Comparison of ENCODE assay signal across 17 cellular contexts in genomic region chr11:82903843-82904586, GRCh38. TPM values are rescaled to one million over a fixed set of nuclear protein-coding genes. Genes with fewer than 3 reads are reported as not detected.
DNase-seq lines count a peak whose midpoint lies in the region; ATAC-seq, FAIRE-seq and TF ChIP-seq lines count a peak whose summit lies in the region.
"Had no signal": no experiment of that assay in that cellular context is flagged by ENCODE, and none has a peak within 500 bp of the region (broad histone marks: within the 10 kb centered on the region; RNA-seq: fewer than 3 reads in every experiment).

No MANE protein-coding gene starts in this region.

- FAIRE-seq in bronchial epithelial cell (lab: Jason Lieb, UNC), result no peak
- FAIRE-seq: D721Med had no signal

- POLR2A ChIA-PET in Caco-2 (lab: Charles Lee), result interaction anchor here (0.6 kb wide), 1 partner anchor 805 kb away, joined by 3 read pairs; no protein-coding TSS in a partner anchor
- POLR2A ChIA-PET in activated CD4-positive, alpha-beta memory T cell treated with anti-CD3 and anti-CD28 coated beads for 36 hours (lab: Charles Lee), result no interaction called here

- no peak for ATAC-seq in HG03354 (IDR thresholded peaks at IDR 0.05; ENCODE audit: poor library complexity, severe bottlenecking, unreplicated experiment)

- intact Hi-C loops in Caco-2 (cut with micrococcal nuclease; ENCODE audit: unreplicated experiment), result no loop called here
- intact Hi-C loops in activated CD4-positive, alpha-beta memory T cell treated with anti-CD3 and anti-CD28 coated beads for 36 hours (cut with micrococcal nuclease), result loop anchor here (5.0 kb wide), 1 partner anchor 93 kb away; no protein-coding TSS in a partner anchor

- H3K36me3 ChIP-seq in Caco-2 (ENCODE audit: control insufficient read depth, insufficient read depth, low read length) (no peaks in the 10 kb centered on the region), DOHH2 (ENCODE audit: control insufficient read depth, low read length) (peaks cover 16% of the 10 kb centered on the region), bronchial epithelial cell (ENCODE audit: control insufficient read depth, insufficient read depth, low read length) (no peaks in the 10 kb centered on the region)
- H3K36me3 ChIP-seq: BE2C, SJCRH30 had no signal

- BruUV-seq in Caco-2 (replicated peaks; lab: Mats Ljungman, UMichigan), result no TSS peak

- no peaks in the 10 kb centered on the region for H3K9me3 Mint-ChIP-seq in Caco-2 (ENCODE audit: unreplicated experiment)
- H3K9me3 Mint-ChIP-seq in activated CD4-positive, alpha-beta memory T cell treated with anti-CD3 and anti-CD28 coated beads for 36 hours, result no peaks in the 10 kb centered on the region

- peaks cover 4% of the 10 kb centered on the region; the same call in 1 of the 2 replicates for H3K4me1 ChIP-seq in Caco-2
- H3K4me1 ChIP-seq in DOHH2 (ENCODE audit: control insufficient read depth, low read length), result peaks cover 70% of the 10 kb centered on the region
- H3K4me1 ChIP-seq: BE2C had no signal

- no peak for DNase-seq in Caco-2
- peak; percentile 52 for DNase-seq in OCI-M1 (lab: John Stamatoyannopoulos, UW)
- DNase-seq in bronchial epithelial cell (ENCODE audit: low read depth), result peak; percentile 63
- DNase-seq in T1000 (lab: John Stamatoyannopoulos, UW), result no peak
- DNase-seq in activated CD4-positive, alpha-beta memory T cell treated with anti-CD3 and anti-CD28 coated beads for 36 hours, result no peak
- DNase-seq: BE2C; CD4-positive, alpha-beta memory T cell; DMS79 treated with DMSO at 0.1 percent for 48 hours; GDM1; GOT3; NCI-H1092; SJCRH30 had no signal

- no peaks in the 10 kb centered on the region for H3K9me2 ChIP-seq in DOHH2 (replicated peaks; ENCODE audit: control insufficient read depth, low read length)

- H3K27me3 ChIP-seq in Caco-2 (replicated peaks; ENCODE audit: control insufficient read depth, insufficient read depth, low read length), result no peaks in the 10 kb centered on the region
- no peaks in the 10 kb centered on the region for H3K27me3 ChIP-seq in DOHH2 (ENCODE audit: control insufficient read depth, low read length)
- no peaks in the 10 kb centered on the region for H3K27me3 ChIP-seq in bronchial epithelial cell (ENCODE audit: control insufficient read depth, insufficient read depth, low read length)
- H3K27me3 ChIP-seq: BE2C, SJCRH30 had no signal

- CTCF ChIA-PET in Caco-2 (lab: Charles Lee), result interaction anchor here (0.6 kb wide), 1 partner anchor 155 kb away, joined by 3 read pairs; no protein-coding TSS in a partner anchor
- CTCF ChIA-PET in activated CD4-positive, alpha-beta memory T cell treated with anti-CD3 and anti-CD28 coated beads for 36 hours (lab: Charles Lee), result interaction anchor here (0.6 to 7.5 kb wide), 4 partner anchors 8 to 346 kb away, joined by 3 to 51 read pairs (median 9); no protein-coding TSS in a partner anchor

- H3K79me2 ChIP-seq in DOHH2 (ENCODE audit: control insufficient read depth, low read length), result peaks cover 86% of the 10 kb centered on the region

- no peak overlapping the region for H3K27ac Mint-ChIP-seq in Caco-2 (ENCODE audit: unreplicated experiment)
- H3K27ac Mint-ChIP-seq in activated CD4-positive, alpha-beta memory T cell treated with anti-CD3 and anti-CD28 coated beads for 36 hours, result no peak overlapping the region

- H3F3A ChIP-seq in DOHH2 (ENCODE audit: control insufficient read depth, insufficient read depth), result peaks cover 9% of the 10 kb centered on the region; the same call in 1 of the 2 replicates

- H3K9me3 ChIP-seq in Caco-2 (no peaks in the 10 kb centered on the region), DOHH2 (ENCODE audit: control insufficient read depth, insufficient read depth, low read length) (no peaks in the 10 kb centered on the region)
- H3K9me3 ChIP-seq: BE2C, SJCRH30 had no signal

- no peak overlapping the region for H3K27ac ChIP-seq in DOHH2 (ENCODE audit: low read depth, low read length)
- H3K27ac ChIP-seq: HL-60, RWPE1, SJCRH30 had no signal

- H3K4me1 Mint-ChIP-seq in Caco-2 (ENCODE audit: low read depth, unreplicated experiment), result peaks cover 29% of the 10 kb centered on the region
- H3K4me1 Mint-ChIP-seq in activated CD4-positive, alpha-beta memory T cell treated with anti-CD3 and anti-CD28 coated beads for 36 hours (ENCODE audit: low read depth), result peaks cover 47% of the 10 kb centered on the region

- peaks cover 23% of the 10 kb centered on the region for H3K36me3 Mint-ChIP-seq in Caco-2 (ENCODE audit: insufficient read depth, unreplicated experiment)
- H3K36me3 Mint-ChIP-seq in activated CD4-positive, alpha-beta memory T cell treated with anti-CD3 and anti-CD28 coated beads for 36 hours, result no peaks in the 10 kb centered on the region

- H3K4me2 ChIP-seq in DOHH2 (ENCODE audit: low read length), result peak overlapping the region; percentile 98; the same call in 1 of the 2 replicates

- no peak for TF ChIP-seq CTCF in Caco-2 (IDR thresholded peaks at IDR 0.05; ENCODE audit: insufficient read depth in 1 of 2, low read depth in 1 of 2, low read length in 1 of 2, severe bottlenecking in 1 of 2, unreplicated experiment in 1 of 2)
- no peak for TF ChIP-seq CTCF in DOHH2 (IDR thresholded peaks at IDR 0.05; ENCODE audit: low read depth, low read length, poor library complexity, severe bottlenecking)
- TF ChIP-seq CTCF in bronchial epithelial cell (IDR thresholded peaks at IDR 0.05; ENCODE audit: insufficient read depth, low read length, severe bottlenecking), result no peak

- no peaks in the 10 kb centered on the region for H3K27me3 Mint-ChIP-seq in Caco-2 (ENCODE audit: insufficient read depth, unreplicated experiment)
- no peaks in the 10 kb centered on the region for H3K27me3 Mint-ChIP-seq in activated CD4-positive, alpha-beta memory T cell treated with anti-CD3 and anti-CD28 coated beads for 36 hours
- H3K27me3 Mint-ChIP-seq: CD4-positive, alpha-beta memory T cell had no signal

- H3K4me3 Mint-ChIP-seq in Caco-2 (ENCODE audit: unreplicated experiment), result peak overlapping the region; percentile 2
- no peak overlapping the region for H3K4me3 Mint-ChIP-seq in activated CD4-positive, alpha-beta memory T cell treated with anti-CD3 and anti-CD28 coated beads for 36 hours

- no peaks in the 10 kb centered on the region; the same call in 1 of the 2 replicates for H4K20me1 ChIP-seq in DOHH2 (ENCODE audit: control insufficient read depth, insufficient read depth, low read depth, low read length)

- H3K4me3 ChIP-seq in Caco-2 (ENCODE audit: low read depth, low read length) (no peak overlapping the region), DOHH2 (ENCODE audit: low read length) (no peak overlapping the region), bronchial epithelial cell (ENCODE audit: low read depth, low read length) (no peak overlapping the region)
- H3K4me3 ChIP-seq: SJCRH30 had no signal

RNA-seq across cellular contexts. Expression of gene DDIAS, which starts 2.5 kb away (rescaled TPM):
- total RNA-seq in Caco-2 (2022) (20.1 and 22.0 TPM in 2 replicates), bronchial epithelial cell (under 0.01 and 0.26 TPM in 2 replicates)
- 10 to 100 TPM; 16.8 to 19.4 TPM for total RNA-seq in activated CD4-positive, alpha-beta memory T cell treated with anti-CD3 and anti-CD28 coated beads for 36 hours

RNA-seq across cellular contexts. Expression of gene PRCP, which starts 3.8 kb away (rescaled TPM):
- total RNA-seq in Caco-2 (2022) (107 TPM in 2 replicates), bronchial epithelial cell (10.0 and 25.9 TPM in 2 replicates)
- total RNA-seq in activated CD4-positive, alpha-beta memory T cell treated with anti-CD3 and anti-CD28 coated beads for 36 hours, result 10 to 100 TPM; 26.7 to 27.0 TPM

Comparison
In these comparisons a context has a peak if more than half of its experiments do, and no peak if none do; other contexts are left out.
1. DNase-seq: peak in OCI-M1 (single experiment) and bronchial epithelial cell (single experiment); none in Caco-2 (0 of 2), T1000 (single experiment) and activated CD4-positive, alpha-beta memory T cell treated with anti-CD3 and anti-CD28 coated beads for 36 hours (single experiment).
2. RNA of gene DDIAS, which starts 2.5 kb away (total RNA-seq): 20.1 to 22.0 TPM in Caco-2 and 16.8 to 19.4 TPM in activated CD4-positive, alpha-beta memory T cell treated with anti-CD3 and anti-CD28 coated beads for 36 hours; under 0.01 to 0.26 TPM in bronchial epithelial cell; every median in the first group is over 10 times any median in the second.